10 cellular contexts compared by ENCODE assay signal in the genomic region with DNA sequence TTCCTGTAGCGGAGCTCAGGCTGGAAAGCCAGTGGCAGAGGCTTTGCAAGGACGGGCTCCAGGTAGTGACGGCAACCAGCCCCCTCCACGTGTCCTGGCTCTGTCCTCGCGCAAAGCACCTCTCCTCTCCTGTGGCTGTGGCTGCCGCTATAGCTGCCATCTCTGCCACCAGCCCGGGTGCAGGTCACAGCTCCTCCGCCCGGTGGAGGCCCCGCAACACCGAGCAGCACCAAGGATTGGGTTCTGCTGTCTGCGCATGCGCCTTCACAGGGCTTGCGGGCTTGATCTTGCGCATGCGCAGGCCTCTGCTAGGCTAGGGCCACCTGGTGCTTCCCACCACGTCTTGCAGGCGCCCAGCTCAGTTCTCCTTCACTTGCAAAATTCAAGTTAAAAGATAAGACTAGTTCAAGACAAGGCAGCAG.
DNase-seq lines count a peak whose midpoint lies in the region; ATAC-seq lines count a peak whose summit lies in the region.
"Had no signal": no experiment of that assay in that cellular context is flagged by ENCODE, and none has a peak within 500 bp of the region (broad histone marks: within the 10 kb centered on the region; RNA-seq: fewer than 3 reads in every experiment).

No MANE protein-coding gene starts in this region.

- DNase-seq in activated T-cell treated with anti-CD3 and anti-CD28 coated beads for 4 hours (peak; percentile 1), left ventricle myocardium superior (peak; percentile 76), DMS153 treated with DMSO at 0.1 percent for 48 hours (lab: John Stamatoyannopoulos, UW; ENCODE audit: unreplicated experiment) (no peak), OCI-M2 (lab: John Stamatoyannopoulos, UW; ENCODE audit: unreplicated experiment) (no peak), iPS-NIHi11 (ENCODE audit: low spot score) (no peak)
- peak; percentile 22 for DNase-seq in stimulated activated CD8-positive, alpha-beta memory T cell treated with anti-CD3 and anti-CD28 coated beads, Interleukin-4, amount 100 ng/mL, for 24 hours (ENCODE audit: low read depth)
- DNase-seq: amygdala, NCI-H1105 treated with DMSO at 0.1 percent for 48 hours had no signal

- intact Hi-C loops in left ventricle myocardium superior (cut with micrococcal nuclease) = no loop called here

- ATAC-seq in HG03175 (IDR thresholded peaks at IDR 0.05; ENCODE audit: unreplicated experiment) (peak; percentile 94), left ventricle myocardium superior (peak; percentile 86), GM21381 (IDR thresholded peaks at IDR 0.05; ENCODE audit: unreplicated experiment) (no peak)

Comparison
In these comparisons a context has a peak if more than half of its experiments do, and no peak if none do; other contexts are left out.
1. DNase-seq: peak in activated T-cell treated with anti-CD3 and anti-CD28 coated beads for 4 hours (single experiment), left ventricle myocardium superior (single experiment) and stimulated activated CD8-positive, alpha-beta memory T cell treated with anti-CD3 and anti-CD28 coated beads, Interleukin-4, amount 100 ng/mL, for 24 hours (single experiment); none in DMS153 treated with DMSO at 0.1 percent for 48 hours (single experiment), OCI-M2 (single experiment) and iPS-NIHi11 (single experiment).